Comparison of ENCODE assay signal across 1 cellular context in the genomic region with DNA sequence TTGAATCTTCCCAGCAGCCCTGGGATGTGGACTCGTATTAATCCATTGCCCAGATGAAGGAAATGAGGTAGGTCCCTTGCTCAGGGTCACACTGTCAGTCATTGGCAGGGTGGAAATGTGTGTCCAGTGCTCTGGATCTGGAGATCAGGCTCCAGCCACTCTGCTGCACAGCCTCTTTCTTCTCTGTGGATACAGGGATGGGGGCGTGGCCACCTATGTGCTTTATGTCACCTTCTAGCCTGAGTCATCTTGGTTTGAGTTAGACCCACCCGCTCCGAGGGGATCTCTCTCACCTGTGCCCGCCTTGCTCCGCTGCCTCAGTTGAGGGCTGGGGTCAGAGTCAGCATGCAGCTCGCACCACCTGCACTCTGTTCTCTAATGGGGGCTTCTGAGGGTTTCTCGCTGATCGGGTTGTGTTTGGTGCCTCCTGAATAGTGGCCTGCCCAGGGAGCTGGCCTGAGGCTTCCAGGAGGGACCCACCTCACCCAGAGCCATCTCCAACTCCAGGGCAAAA.
TF ChIP-seq lines count a peak whose summit lies in the region.

No MANE protein-coding gene starts in this region.

TF ChIP-seq in IMR-90, 13 proteins besides CTCF, POLR2A, EP300 and RAD21 (continued from another document):
- 0 out of 2 replicates have a peak, but pooled peaks have one; percentile 1 for TF ChIP-seq FOS (IDR thresholded peaks at IDR 0.05; ENCODE audit: low read depth, low read length)
